10 cellular contexts compared by ENCODE assay signal in genomic region chr17:75459246-75459589, GRCh38. TPM values are rescaled to one million over a fixed set of nuclear protein-coding genes. Genes with fewer than 3 reads are reported as not detected.
DNase-seq lines count a peak whose midpoint lies in the region; ATAC-seq and TF ChIP-seq lines count a peak whose summit lies in the region.
"Had no signal": no experiment of that assay in that cellular context is flagged by ENCODE, and none has a peak within 500 bp of the region (broad histone marks: within the 10 kb centered on the region; RNA-seq: fewer than 3 reads in every experiment).

No MANE protein-coding gene starts in this region.

- no peak for TF ChIP-seq POLR2A in gastroesophageal sphincter (IDR thresholded peaks at IDR 0.05)

- no peak for TF ChIP-seq EP300 in gastroesophageal sphincter (IDR thresholded peaks at IDR 0.05)

- POLR2A ChIA-PET in PC-3 (lab: Charles Lee; ENCODE audit: unreplicated experiment) = interaction anchor here (0.7 kb wide), 1 partner anchor 401 kb away, joined by 6 read pairs; no protein-coding TSS in a partner anchor

- H4K20me1 ChIP-seq in BLaER1 = no peaks in the 10 kb centered on the region
- no peaks in the 10 kb centered on the region for H4K20me1 ChIP-seq in PC-3 (ENCODE audit: low read length)

- H3K9me3 ChIP-seq in BLaER1 = peaks cover 4% of the 10 kb centered on the region
- no peaks in the 10 kb centered on the region for H3K9me3 ChIP-seq in PC-3 (ENCODE audit: low read length)
- H3K9me3 ChIP-seq in gastroesophageal sphincter = no peaks in the 10 kb centered on the region
- no peaks in the 10 kb centered on the region for H3K9me3 ChIP-seq in psoas muscle

- intact Hi-C loops in PC-3 (cut with micrococcal nuclease) = loop anchor here (5.0 kb wide), 1 partner anchor 58 kb away; the partner anchor contains the start of genes CASKIN2 and TSEN54
- intact Hi-C loops in psoas muscle (cut with DNase I) = loop anchor here (5.0 kb wide), 2 partner anchors 53 to 58 kb away; partner anchors contain the start of genes CASKIN2 (in 1 of the 2) and TSEN54 (in 1 of the 2)

- ATAC-seq in PC-3 = no peak
- ATAC-seq in gastroesophageal sphincter = no peak
- ATAC-seq in psoas muscle = peak in 3 of 4 donors; percentile 42 to 61 (median 47)
- ATAC-seq: activated CD4-positive, CD25-positive, alpha-beta regulatory T cell treated with anti-CD3 and anti-CD28 coated beads, Interleukin-2, amount 50 U/mL, for 24 hours had no signal

- H3K27ac ChIP-seq in BLaER1 = peak overlapping the region; percentile 97
- H3K27ac ChIP-seq in PC-3 (ENCODE audit: low read length) = peak overlapping the region; percentile 82
- peak overlapping the region in 3 of 4 donors; percentile 25 to 49 (median 48) for H3K27ac ChIP-seq in gastroesophageal sphincter
- peak overlapping the region; percentile 98 for H3K27ac ChIP-seq in psoas muscle

- no peaks in the 10 kb centered on the region for H3K9me2 ChIP-seq in PC-3 (replicated peaks; ENCODE audit: low read length)

- WGBS in gastroesophageal sphincter (ENCODE audit: low coverage in 1 of 2), 2 donors = 63 to 80% methylated on average over 1 of the region's 1 CpG
- WGBS in psoas muscle, 3 donors = 16 to 29% (median 27%) methylated on average over 1 of the region's 1 CpG

- H3K9ac ChIP-seq in BLaER1 = peak overlapping the region; percentile 97
- peak overlapping the region; percentile 30 for H3K9ac ChIP-seq in PC-3 (ENCODE audit: low read length)

- peak overlapping the region; percentile 90 for H3K4me2 ChIP-seq in BLaER1
- peak overlapping the region; percentile 78 for H3K4me2 ChIP-seq in PC-3 (ENCODE audit: low read length)

- no TSS peak for BruUV-seq in PC-3 (replicated peaks; lab: Mats Ljungman, UMichigan)

- DNase-seq in PC-3 (no peak), psoas muscle (no peak), NCI-H748 treated with DMSO at 0.1 percent for 48 hours (lab: John Stamatoyannopoulos, UW) (no peak), NCI-H2029 treated with DMSO at 0.1 percent for 48 hours (lab: John Stamatoyannopoulos, UW) (no peak), NCI-H1048 (lab: John Stamatoyannopoulos, UW) (no peak)
- no peak for DNase-seq in stimulated activated CD4-positive, alpha-beta T cell treated with anti-CD3 and anti-CD28 coated beads, Interleukin-4, amount 100 ng/mL, for 4 hours
- DNase-seq: SW 1271 had no signal

- peaks cover 25% of the 10 kb centered on the region for H3K79me2 ChIP-seq in PC-3 (ENCODE audit: low read length)

- CTCF ChIA-PET in PC-3 (lab: Charles Lee) = no interaction called here

- peak overlapping the region; percentile 13; the same call in 1 of the 2 replicates for H2AFZ ChIP-seq in PC-3 (ENCODE audit: low read length)

- TF ChIP-seq CTCF in PC-3 (conservative IDR thresholded peaks at IDR 0.05; ENCODE audit: low read depth, low read length) (no peak), gastroesophageal sphincter (IDR thresholded peaks at IDR 0.05) (no peak), psoas muscle (IDR thresholded peaks at IDR 0.05) (no peak)

- H3K4me1 ChIP-seq in BLaER1 = peaks cover 77% of the 10 kb centered on the region
- H3K4me1 ChIP-seq in PC-3 (ENCODE audit: insufficient read depth, low read length) = peaks cover 38% of the 10 kb centered on the region
- peaks cover 0 to 42% (median 21%) of the 10 kb centered on the region in 3 donors for H3K4me1 ChIP-seq in gastroesophageal sphincter
- H3K4me1 ChIP-seq in psoas muscle = peaks cover 45% of the 10 kb centered on the region

- H3K36me3 ChIP-seq in BLaER1 = peaks cover 11% of the 10 kb centered on the region; the same call in 1 of the 2 replicates
- H3K36me3 ChIP-seq in PC-3 (ENCODE audit: low read depth, low read length) = no peaks in the 10 kb centered on the region
- H3K36me3 ChIP-seq in gastroesophageal sphincter = no peaks in the 10 kb centered on the region
- no peaks in the 10 kb centered on the region for H3K36me3 ChIP-seq in psoas muscle (ENCODE audit: insufficient read depth in 1 of 2, low read depth in 1 of 2)

- H3F3A ChIP-seq in PC-3 (ENCODE audit: low read length, unreplicated experiment) = no peaks in the 10 kb centered on the region

- H3K4me3 ChIP-seq in BLaER1 (peak overlapping the region; percentile 1; the same call in 1 of the 2 replicates), PC-3 (ENCODE audit: low read length) (peak overlapping the region; percentile 43), gastroesophageal sphincter (no peak overlapping the region), psoas muscle (peak overlapping the region; percentile 43)

- H3K27me3 ChIP-seq in BLaER1 (no peaks in the 10 kb centered on the region), PC-3 (ENCODE audit: low read length) (no peaks in the 10 kb centered on the region), gastroesophageal sphincter (no peaks in the 10 kb centered on the region), psoas muscle (ENCODE audit: insufficient read depth in 3 of 3, low read length in 2 of 3) (no peaks in the 10 kb centered on the region)

RNA-seq across cellular contexts. Expression of gene TMEM94, which starts 2.8 kb away (rescaled TPM):
- total RNA-seq in PC-3 (2014; rRNA removed) = 45.6 and 88.3 TPM in 2 replicates
- total RNA-seq in gastroesophageal sphincter = 10 to 100 TPM; 31.0 to 50.3 (median 42.8) TPM
- total RNA-seq in psoas muscle = 10 to 100 TPM; 43.4 to 64.3 (median 49.6) TPM
- polyA plus RNA-seq in psoas muscle = 10 to 100 TPM; 18.7 to 48.5 (median 29.6) TPM

RNA-seq across cellular contexts. Expression of gene GRB2, which starts 53.7 kb away (rescaled TPM):
- total RNA-seq in PC-3 (2014; rRNA removed) = 224 and 282 TPM in 2 replicates
- total RNA-seq in gastroesophageal sphincter = 100 to 1,000 TPM in 2 of 4 donors, 10 to 100 TPM in 2; 80.6 to 113 (median 97.6) TPM
- total RNA-seq in psoas muscle = 10 to 100 TPM; 49.1 to 71.6 (median 58.1) TPM
- polyA plus RNA-seq in psoas muscle = 10 to 100 TPM; 39.5 to 70.9 (median 66.1) TPM

RNA-seq across cellular contexts. Expression of gene CASKIN2, which starts 56.1 kb away (rescaled TPM):
- 22.0 and 28.3 TPM in 2 replicates for total RNA-seq in PC-3 (2014; rRNA removed)
- total RNA-seq in gastroesophageal sphincter = 10 to 100 TPM; 13.7 to 46.0 (median 15.6) TPM
- 10 to 100 TPM; 26.3 to 33.5 (median 28.3) TPM for total RNA-seq in psoas muscle
- 10 to 100 TPM in 1 of 3 donors, 1 to 10 TPM in 2; 8.2 to 11.0 (median 8.9) TPM for polyA plus RNA-seq in psoas muscle

RNA-seq across cellular contexts. Expression of gene TSEN54, which starts 57.1 kb away (rescaled TPM):
- total RNA-seq in PC-3 (2014; rRNA removed) (61.6 and 70.4 TPM in 2 replicates), gastroesophageal sphincter (10 to 100 TPM; 15.8 to 26.5 (median 17.1) TPM), psoas muscle (1 to 10 TPM; 5.7 to 9.7 (median 8.2) TPM)
- polyA plus RNA-seq in psoas muscle = 10 to 100 TPM; 10.1 to 14.9 (median 11.3) TPM

Comparison
In these comparisons a context has a peak if more than half of its experiments do, and no peak if none do; other contexts are left out.
1. H3K27ac ChIP-seq: peak in every context shown above with its lines; median percentile 98 in psoas muscle; 97 in BLaER1; 82 in PC-3; 48 in gastroesophageal sphincter.
2. H3K4me3 ChIP-seq: peak in BLaER1 (single experiment), PC-3 (single experiment) and psoas muscle (single experiment); none in gastroesophageal sphincter (0 of 2).
3. ATAC-seq: peak in psoas muscle (3 of 4); none in PC-3 (single experiment) and gastroesophageal sphincter (single experiment).